ENCODE assay signal across 29 cellular contexts in genomic region chr6:154923199-154923869, GRCh38.
DNase-seq lines count a peak whose midpoint lies in the region; ATAC-seq and TF ChIP-seq lines count a peak whose summit lies in the region.
"Had no signal": no experiment of that assay in that cellular context is flagged by ENCODE, and none has a peak within 500 bp of the region (broad histone marks: within the 10 kb centered on the region; RNA-seq: fewer than 3 reads in every experiment).

No MANE protein-coding gene starts in this region.

- no peaks in the 10 kb centered on the region for H3F3A ChIP-seq in GM23338 (replicated peaks; ENCODE audit: low read depth)

- H3K4me1 Mint-ChIP-seq in GM23338 (peaks cover 19% of the 10 kb centered on the region), endodermal cell (peaks cover 23% of the 10 kb centered on the region), progenitor cell of endocrine pancreas (ENCODE audit: low read depth) (peaks cover 2% of the 10 kb centered on the region)

- H3K27ac ChIP-seq in GM23338 (ENCODE audit: low read depth) (no peak overlapping the region), SK-N-MC (0 out of 2 replicates have a peak overlapping the region, but pooled peaks have one; percentile 31), endodermal cell (ENCODE audit: low read depth, low read length) (no peak overlapping the region)
- H3K27ac ChIP-seq: psoas muscle, sigmoid colon, SJCRH30, tibial nerve had no signal

- H3K27me3 Mint-ChIP-seq in GM23338 (ENCODE audit: insufficient read depth, low read depth, poor library complexity) (no peaks in the 10 kb centered on the region), endodermal cell (ENCODE audit: insufficient read depth) (no peaks in the 10 kb centered on the region), progenitor cell of endocrine pancreas (no peaks in the 10 kb centered on the region)
- H3K27me3 Mint-ChIP-seq: activated B cell treated with CpG ODN at 0.5 μM for 24 hours; activated T-cell treated with anti-CD3 and anti-CD28 coated beads, Interleukin-2, amount 50 U/mL, for 24 hours; dendritic cell treated with granulocyte-macrophage colony-stimulating factor and Interleukin-4, amounts not matched to agents 40 ng/mL and 50 ng/mL, for 4 days; naive B cell had no signal

- H3K79me2 ChIP-seq in GM23338 (replicated peaks; ENCODE audit: insufficient read depth), result no peaks in the 10 kb centered on the region

- DNase-seq in GM23338 (ENCODE audit: low spot score) (peak; percentile 67), SK-N-MC (ENCODE audit: low read depth, low spot score) (peak; percentile 24), endodermal cell (peak; percentile 82), progenitor cell of endocrine pancreas (ENCODE audit: low spot score, unreplicated experiment) (no peak), HPDE6-E6E7 (ENCODE audit: extremely low spot score) (no peak), DMS114 treated with DMSO at 0.1 percent for 48 hours (lab: John Stamatoyannopoulos, UW; ENCODE audit: unreplicated experiment) (no peak), NOMO-1 treated with DMSO at 0.1 percent for 48 hours (lab: John Stamatoyannopoulos, UW; ENCODE audit: unreplicated experiment) (no peak)
- DNase-seq: activated B cell treated with CpG ODN at 0.5 μM for 24 hours; activated gamma-delta T cell; activated T-cell treated with anti-CD3 and anti-CD28 coated beads, Interleukin-2, amount 50 U/mL, for 24 hours; C1 segment of cervical spinal cord; DMS53; foreskin fibroblast; KBM-7; kidney; naive B cell; NCI-H1092 treated with DMSO at 0.1 percent for 48 hours; NCI-H187 treated with DMSO at 0.1 percent for 48 hours; occipital lobe; psoas muscle; RPMI8226; sigmoid colon; stimulated activated CD4-positive, alpha-beta T cell treated with anti-CD3 and anti-CD28 coated beads, Interleukin-15, amount 100 ng/mL, for 24 hours; T1000 had no signal

- peak; percentile 68 for ATAC-seq in GM23338
- ATAC-seq: esophagus mucosa; psoas muscle; stimulated activated effector memory CD8-positive, alpha-beta T cell treated with anti-CD3 and anti-CD28 coated beads, Interleukin-12 subunit alpha, Interleukin-12 subunit beta, amount 100 ng/mL, for 72 hours had no signal

- no peaks in the 10 kb centered on the region for H4K20me1 ChIP-seq in GM23338 (replicated peaks; ENCODE audit: insufficient read depth)

- H3K9me3 ChIP-seq in SK-N-MC (ENCODE audit: low read depth, low read length) (no peaks in the 10 kb centered on the region), endodermal cell (ENCODE audit: control insufficient read depth, low read length) (no peaks in the 10 kb centered on the region)
- H3K9me3 ChIP-seq: psoas muscle, sigmoid colon, SJCRH30, tibial nerve had no signal

- H3K27ac Mint-ChIP-seq in GM23338, result no peak overlapping the region
- peak overlapping the region; percentile 44 for H3K27ac Mint-ChIP-seq in endodermal cell
- peak overlapping the region; percentile 31 for H3K27ac Mint-ChIP-seq in progenitor cell of endocrine pancreas
- H3K27ac Mint-ChIP-seq: activated B cell treated with CpG ODN at 0.5 μM for 24 hours; dendritic cell treated with granulocyte-macrophage colony-stimulating factor and Interleukin-4, amounts not matched to agents 40 ng/mL and 50 ng/mL, for 4 days; stimulated activated effector memory CD8-positive, alpha-beta T cell treated with anti-CD3 and anti-CD28 coated beads, Interleukin-12 subunit alpha, Interleukin-12 subunit beta, amount 100 ng/mL, for 72 hours had no signal

- WGBS in endodermal cell (ENCODE audit: insufficient coverage in 1 of 2, insufficient read length in 1 of 2), 2 experiments, result 72 to 74% methylated on average over 2 to 5 of the region's 5 CpGs

- H3K9me2 ChIP-seq in GM23338 (ENCODE audit: insufficient read depth), result no peaks in the 10 kb centered on the region

- no peak overlapping the region for H2AFZ ChIP-seq in GM23338

- TF ChIP-seq CTCF in GM23338 (conservative IDR thresholded peaks at IDR 0.05; ENCODE audit: low read depth in 2 of 2) (no peak), endodermal cell (conservative IDR thresholded peaks at IDR 0.05) (no peak), progenitor cell of endocrine pancreas (IDR thresholded peaks at IDR 0.05; ENCODE audit: unreplicated experiment) (no peak)

- H3K4me3 ChIP-seq in GM23338, result no peak overlapping the region
- no peak overlapping the region for H3K4me3 ChIP-seq in SK-N-MC
- no peak overlapping the region for H3K4me3 ChIP-seq in endodermal cell (ENCODE audit: low read length)
- H3K4me3 ChIP-seq: psoas muscle, sigmoid colon, SJCRH30, tibial nerve had no signal

- H3K36me3 Mint-ChIP-seq in GM23338 (ENCODE audit: low read depth), result no peaks in the 10 kb centered on the region
- no peaks in the 10 kb centered on the region for H3K36me3 Mint-ChIP-seq in endodermal cell (ENCODE audit: low read depth)
- H3K36me3 Mint-ChIP-seq in progenitor cell of endocrine pancreas (ENCODE audit: insufficient read depth), result no peaks in the 10 kb centered on the region
- H3K36me3 Mint-ChIP-seq: naive B cell; stimulated activated effector memory CD8-positive, alpha-beta T cell treated with anti-CD3 and anti-CD28 coated beads, Interleukin-12 subunit alpha, Interleukin-12 subunit beta, amount 100 ng/mL, for 72 hours had no signal

- H3K4me1 ChIP-seq in GM23338 (ENCODE audit: insufficient read depth) (peaks cover 9% of the 10 kb centered on the region), endodermal cell (ENCODE audit: control insufficient read depth, insufficient read depth, low read length) (peaks cover 15% of the 10 kb centered on the region)
- H3K4me1 ChIP-seq: psoas muscle, sigmoid colon, SJCRH30, tibial nerve had no signal

- H3K4me3 Mint-ChIP-seq in GM23338 (no peak overlapping the region), endodermal cell (no peak overlapping the region), progenitor cell of endocrine pancreas (ENCODE audit: low read depth) (no peak overlapping the region)
- H3K4me3 Mint-ChIP-seq: activated B cell treated with CpG ODN at 0.5 μM for 24 hours; activated T-cell treated with anti-CD3 and anti-CD28 coated beads, Interleukin-2, amount 50 U/mL, for 24 hours; dendritic cell treated with granulocyte-macrophage colony-stimulating factor and Interleukin-4, amounts not matched to agents 40 ng/mL and 50 ng/mL, for 4 days; stimulated activated effector memory CD8-positive, alpha-beta T cell treated with anti-CD3 and anti-CD28 coated beads, Interleukin-12 subunit alpha, Interleukin-12 subunit beta, amount 100 ng/mL, for 72 hours had no signal

- no peak overlapping the region for H3K9ac ChIP-seq in SK-N-MC (ENCODE audit: insufficient read length)
- no peak overlapping the region for H3K9ac ChIP-seq in endodermal cell (ENCODE audit: extremely low read depth, low read length, poor library complexity, severe bottlenecking)

- no peaks in the 10 kb centered on the region for H3K9me3 Mint-ChIP-seq in GM23338
- no peaks in the 10 kb centered on the region for H3K9me3 Mint-ChIP-seq in endodermal cell
- no peaks in the 10 kb centered on the region for H3K9me3 Mint-ChIP-seq in progenitor cell of endocrine pancreas (ENCODE audit: low read depth)
- H3K9me3 Mint-ChIP-seq: activated B cell treated with CpG ODN at 0.5 μM for 24 hours; activated T-cell treated with anti-CD3 and anti-CD28 coated beads, Interleukin-2, amount 50 U/mL, for 24 hours; dendritic cell treated with granulocyte-macrophage colony-stimulating factor and Interleukin-4, amounts not matched to agents 40 ng/mL and 50 ng/mL, for 4 days; naive B cell; stimulated activated effector memory CD8-positive, alpha-beta T cell treated with anti-CD3 and anti-CD28 coated beads, Interleukin-12 subunit alpha, Interleukin-12 subunit beta, amount 100 ng/mL, for 72 hours had no signal

- H3K27me3 ChIP-seq in GM23338 (ENCODE audit: insufficient read depth), result no peaks in the 10 kb centered on the region
- H3K27me3 ChIP-seq in endodermal cell (ENCODE audit: control insufficient read depth, insufficient read depth, low read length, poor library complexity, severe bottlenecking), result no peaks in the 10 kb centered on the region
- H3K27me3 ChIP-seq: sigmoid colon, SJCRH30, tibial nerve had no signal

- H3K36me3 ChIP-seq in GM23338 (ENCODE audit: insufficient read depth) (no peaks in the 10 kb centered on the region), SK-N-MC (ENCODE audit: insufficient read depth, low read length) (no peaks in the 10 kb centered on the region), endodermal cell (ENCODE audit: control insufficient read depth, insufficient read depth, low read length) (no peaks in the 10 kb centered on the region)
- H3K36me3 ChIP-seq: sigmoid colon, SJCRH30, tibial nerve had no signal

- H3K4me2 ChIP-seq in GM23338, result no peak overlapping the region

TF ChIP-seq in GM23338, 12 proteins besides CTCF, POLR2A, EP300 and RAD21 (continues in another document):
- TF ChIP-seq EZH2phosphoT487 (IDR thresholded peaks at IDR 0.05; ENCODE audit: unreplicated experiment) (no peak), ETS1 (IDR thresholded peaks at IDR 0.05) (no peak), ZNF331 (CRISPR knock-in tag; IDR thresholded peaks at IDR 0.05; ENCODE audit: low read depth) (no peak), CREB1 (CRISPR knock-in tag; IDR thresholded peaks at IDR 0.05; ENCODE audit: low read depth) (no peak), NANOG (IDR thresholded peaks at IDR 0.05; ENCODE audit: borderline replicate concordance) (no peak)

Comparison
In these comparisons a context has a peak if more than half of its experiments do, and no peak if none do; other contexts are left out.
1. DNase-seq: peak in GM23338 (single experiment), SK-N-MC (single experiment) and endodermal cell (single experiment); none in progenitor cell of endocrine pancreas (single experiment), HPDE6-E6E7 (single experiment), DMS114 treated with DMSO at 0.1 percent for 48 hours (single experiment) and NOMO-1 treated with DMSO at 0.1 percent for 48 hours (single experiment).